Comparison of ENCODE assay signal across 11 cellular contexts in genomic region chr3:172659246-172660002, GRCh38. TPM values are rescaled to one million over a fixed set of nuclear protein-coding genes. Genes with fewer than 3 reads are reported as not detected.
DNase-seq lines count a peak whose midpoint lies in the region; ATAC-seq and TF ChIP-seq lines count a peak whose summit lies in the region.
"Had no signal": no experiment of that assay in that cellular context is flagged by ENCODE, and none has a peak within 500 bp of the region (broad histone marks: within the 10 kb centered on the region; RNA-seq: fewer than 3 reads in every experiment).

No MANE protein-coding gene starts in this region.

- H3K14ac ChIP-seq in mesenchymal stem cell (ENCODE audit: low read length in 2 of 2) = no peak overlapping the region

- WGBS in mesenchymal stem cell = 84% methylated on average over 3 of the region's 3 CpGs

- H4K91ac ChIP-seq in mesenchymal stem cell (ENCODE audit: low read length) = no peak overlapping the region

- ATAC-seq in activated CD4-positive, alpha-beta T cell treated with anti-CD3 and anti-CD28 coated beads for 36 hours = no peak
- no peak for ATAC-seq in gastrocnemius medialis
- ATAC-seq: activated T-cell treated with anti-CD3 and anti-CD28 coated beads, Interleukin-2, amount 50 U/mL, for 4 hours had no signal

- no peak overlapping the region for H4K8ac ChIP-seq in mesenchymal stem cell (ENCODE audit: low read length)

- no peaks in the 10 kb centered on the region for H3K4me1 Mint-ChIP-seq in activated CD4-positive, alpha-beta T cell treated with anti-CD3 and anti-CD28 coated beads for 36 hours

- peak overlapping the region in 1 of 2 experiments; percentile 54 for H2BK12ac ChIP-seq in mesenchymal stem cell (ENCODE audit: low read length in 2 of 2)

- POLR2A ChIA-PET in activated CD4-positive, alpha-beta T cell treated with anti-CD3 and anti-CD28 coated beads for 36 hours (lab: Charles Lee) = no interaction called here

- intact Hi-C loops in activated CD4-positive, alpha-beta T cell treated with anti-CD3 and anti-CD28 coated beads for 36 hours (cut with DNase I, micrococcal nuclease) = loop anchor here in 1 of 2 experiments (10.0 kb wide), 1 partner anchor 1015 kb away; no protein-coding TSS in a partner anchor
- intact Hi-C loops in gastrocnemius medialis (cut with DNase I; ENCODE audit: low total_unique reads) = no loop called here

- peaks cover 23% of the 10 kb centered on the region for H3K79me2 ChIP-seq in ACC112 (ENCODE audit: control insufficient read depth, insufficient read depth, low read length, unreplicated experiment)

- H3K4me3 ChIP-seq in ACC112 (ENCODE audit: low read depth, low read length) = peak overlapping the region; percentile 24; the same call in 1 of the 2 replicates
- H3K4me3 ChIP-seq in brain microvascular endothelial cell (ENCODE audit: low read depth, low read length) = no peak overlapping the region
- H3K4me3 ChIP-seq in mesenchymal stem cell (ENCODE audit: insufficient read depth in 1 of 2, low read depth in 1 of 2, low read length in 2 of 2) = peak overlapping the region in 1 of 2 experiments; percentile 22
- H3K4me3 ChIP-seq in gastrocnemius medialis = no peak overlapping the region
- H3K4me3 ChIP-seq: thyroid gland had no signal

- in situ Hi-C loops in brain microvascular endothelial cell (cut with HindIII; ENCODE audit: low pct_ligation_motif_present, low sequenced_read_pairs) (loop anchor here (25.0 kb wide), 1 partner anchor 297 kb away; no protein-coding TSS in a partner anchor), gastrocnemius medialis (cut with MboI; ENCODE audit: low sequenced_read_pairs in 4 of 4) (no loop called here)

- CTCF ChIA-PET in activated CD4-positive, alpha-beta T cell treated with anti-CD3 and anti-CD28 coated beads for 36 hours (lab: Charles Lee) = interaction anchor here (0.7 to 1.7 kb wide), 7 partner anchors 8 to 215 kb away, joined by 3 to 10 read pairs (median 4); no protein-coding TSS in a partner anchor

- H3K27ac ChIP-seq in ACC112 (ENCODE audit: low read depth, low read length) = peak overlapping the region; percentile 76
- peak overlapping the region; percentile 96 for H3K27ac ChIP-seq in brain microvascular endothelial cell
- peak overlapping the region; percentile 98 for H3K27ac ChIP-seq in mesenchymal stem cell (ENCODE audit: low read length, poor library complexity, severe bottlenecking)
- no peak overlapping the region for H3K27ac ChIP-seq in gastrocnemius medialis
- H3K27ac ChIP-seq: thyroid gland had no signal

- TF ChIP-seq EP300 in Ishikawa (IDR thresholded peaks at IDR 0.05; ENCODE audit: borderline replicate concordance) = no peak

- TF ChIP-seq CTCF in brain microvascular endothelial cell (IDR thresholded peaks at IDR 0.05; ENCODE audit: low read depth, low read length, missing control alignments) (peak; percentile 2), gastrocnemius medialis (IDR thresholded peaks at IDR 0.05 in 4 of 5, conservative IDR thresholded peaks at IDR 0.05 in 1 of 5) (no peak)

- H3K4me1 ChIP-seq in ACC112 (ENCODE audit: control insufficient read depth, insufficient read depth, low read length, unreplicated experiment) (peaks cover 26% of the 10 kb centered on the region), mesenchymal stem cell (ENCODE audit: control insufficient read depth, insufficient read depth, low read depth, low read length) (peaks cover 9% of the 10 kb centered on the region), gastrocnemius medialis (no peaks in the 10 kb centered on the region)

- peak overlapping the region; percentile 61 for H2AK5ac ChIP-seq in mesenchymal stem cell (ENCODE audit: low read length, severe bottlenecking)

- no peaks in the 10 kb centered on the region for H3K36me3 Mint-ChIP-seq in activated CD4-positive, alpha-beta T cell treated with anti-CD3 and anti-CD28 coated beads for 36 hours (ENCODE audit: low read depth)

- no peak for DNase-seq in brain microvascular endothelial cell
- peak; percentile 55 for DNase-seq in mesenchymal stem cell
- DNase-seq in activated CD4-positive, alpha-beta T cell treated with anti-CD3 and anti-CD28 coated beads for 36 hours = no peak
- no peak for DNase-seq in HuH-7.5 (ENCODE audit: low spot score)
- no peak for DNase-seq in NCI-H2227 treated with DMSO at 0.1 percent for 48 hours (lab: John Stamatoyannopoulos, UW)
- no peak for DNase-seq in gastrocnemius medialis
- DNase-seq: activated T-cell treated with anti-CD3 and anti-CD28 coated beads, Interleukin-2, amount 50 U/mL, for 4 hours; NCI-H2081; thyroid gland had no signal

- no peak overlapping the region for H3K4ac ChIP-seq in mesenchymal stem cell (ENCODE audit: low read depth in 1 of 2, low read length in 2 of 2)

- peak overlapping the region; percentile 99 for H2BK5ac ChIP-seq in mesenchymal stem cell (ENCODE audit: low read depth, low read length, poor library complexity, severe bottlenecking)

- H3K9ac ChIP-seq in mesenchymal stem cell (ENCODE audit: low read length) = peak overlapping the region; percentile 77

- H3K27me3 ChIP-seq in ACC112 (ENCODE audit: insufficient read depth, low read length) (no peaks in the 10 kb centered on the region), brain microvascular endothelial cell (replicated peaks) (no peaks in the 10 kb centered on the region), mesenchymal stem cell (ENCODE audit: control insufficient read depth in 1 of 2, insufficient read depth in 1 of 2, low read length in 2 of 2) (no peaks in the 10 kb centered on the region), gastrocnemius medialis (no peaks in the 10 kb centered on the region)
- H3K27me3 ChIP-seq: thyroid gland had no signal

- no peak for TF ChIP-seq POLR2A in gastrocnemius medialis (IDR thresholded peaks at IDR 0.05)

- TF ChIP-seq RAD21 in Ishikawa (IDR thresholded peaks at IDR 0.05; ENCODE audit: low read depth) = no peak

- H3K9me3 Mint-ChIP-seq in activated CD4-positive, alpha-beta T cell treated with anti-CD3 and anti-CD28 coated beads for 36 hours (ENCODE audit: low read depth) = no peaks in the 10 kb centered on the region
- H3K9me3 Mint-ChIP-seq: activated T-cell treated with anti-CD3 and anti-CD28 coated beads, Interleukin-2, amount 50 U/mL, for 4 hours had no signal

- peak overlapping the region; percentile 7 for H3K4me2 ChIP-seq in mesenchymal stem cell (ENCODE audit: low read length, poor library complexity, severe bottlenecking)

- no peak overlapping the region for H2BK120ac ChIP-seq in mesenchymal stem cell (ENCODE audit: low read depth, low read length)

- no peak overlapping the region for H2BK15ac ChIP-seq in mesenchymal stem cell (ENCODE audit: low read depth, poor library complexity, severe bottlenecking)

- H3K79me1 ChIP-seq in mesenchymal stem cell (replicated peaks; ENCODE audit: low read length, poor library complexity, severe bottlenecking) = peaks cover 16% of the 10 kb centered on the region

- no peaks in the 10 kb centered on the region for H3K36me3 ChIP-seq in ACC112 (ENCODE audit: insufficient read depth, low read length)
- no peaks in the 10 kb centered on the region for H3K36me3 ChIP-seq in brain microvascular endothelial cell (replicated peaks)
- H3K36me3 ChIP-seq in mesenchymal stem cell (ENCODE audit: control insufficient read depth in 1 of 2, insufficient read depth in 2 of 2, low read depth in 1 of 2, low read length in 2 of 2) = no peaks in the 10 kb centered on the region
- H3K36me3 ChIP-seq in gastrocnemius medialis = no peaks in the 10 kb centered on the region
- H3K36me3 ChIP-seq: thyroid gland had no signal

- no peak overlapping the region for H3K27ac Mint-ChIP-seq in activated CD4-positive, alpha-beta T cell treated with anti-CD3 and anti-CD28 coated beads for 36 hours

- H3K18ac ChIP-seq in mesenchymal stem cell (ENCODE audit: low read depth in 1 of 2, low read length in 2 of 2) = peak overlapping the region in 1 of 2 experiments; percentile 21

- no peaks in the 10 kb centered on the region for H3K9me3 ChIP-seq in mesenchymal stem cell (ENCODE audit: control insufficient read depth, low read length)
- no peaks in the 10 kb centered on the region for H3K9me3 ChIP-seq in gastrocnemius medialis
- H3K9me3 ChIP-seq: thyroid gland had no signal

- no peak overlapping the region for H2AFZ ChIP-seq in ACC112 (ENCODE audit: low read length, unreplicated experiment)
- no peak overlapping the region for H2AFZ ChIP-seq in mesenchymal stem cell (ENCODE audit: low read depth, low read length)

- no peak overlapping the region for H3K4me3 Mint-ChIP-seq in activated CD4-positive, alpha-beta T cell treated with anti-CD3 and anti-CD28 coated beads for 36 hours
- H3K4me3 Mint-ChIP-seq: activated T-cell treated with anti-CD3 and anti-CD28 coated beads, Interleukin-2, amount 50 U/mL, for 4 hours had no signal

- H3K27me3 Mint-ChIP-seq in activated CD4-positive, alpha-beta T cell treated with anti-CD3 and anti-CD28 coated beads for 36 hours = no peaks in the 10 kb centered on the region

- H3K23ac ChIP-seq in mesenchymal stem cell (ENCODE audit: low read length in 2 of 2) = no peak overlapping the region

TF ChIP-seq in Ishikawa, 13 proteins besides CTCF, POLR2A, EP300 and RAD21 (continues in another document):
- no peak; the same call in 1 of the 2 replicates for TF ChIP-seq MAX (IDR thresholded peaks at IDR 0.05)
- 0 out of 2 replicates have a peak, but pooled peaks have one; percentile 4 for TF ChIP-seq FOXM1 (IDR thresholded peaks at IDR 0.05; ENCODE audit: borderline replicate concordance, low read depth)
- TF ChIP-seq CREB1 (IDR thresholded peaks at IDR 0.05; ENCODE audit: low read depth) = no peak
- no peak for TF ChIP-seq YY1 (IDR thresholded peaks at IDR 0.05; ENCODE audit: low read depth)
- no peak for TF ChIP-seq TAF1 (IDR thresholded peaks at IDR 0.05; ENCODE audit: low read depth)
- TF ChIP-seq ZBTB7A (IDR thresholded peaks at IDR 0.05; ENCODE audit: low read depth) = no peak
- no peak for TF ChIP-seq USF1 (IDR thresholded peaks at IDR 0.05)
- TF ChIP-seq CEBPB (IDR thresholded peaks at IDR 0.05) = no peak
- no peak for TF ChIP-seq TCF12 (IDR thresholded peaks at IDR 0.05; ENCODE audit: low read depth)
- TF ChIP-seq TEAD4 (IDR thresholded peaks at IDR 0.05) = peak; percentile 65; the same call in 1 of the 2 replicates
- TF ChIP-seq EGR1 (IDR thresholded peaks at IDR 0.05) = no peak
- TF ChIP-seq NFIC (IDR thresholded peaks at IDR 0.05) = no peak

RNA-seq across cellular contexts. Expression of gene NCEH1, which starts 51.4 kb away (rescaled TPM):
- polyA plus RNA-seq in mesenchymal stem cell (2013, experiment 1 of 2) = 13.5 TPM
- polyA plus RNA-seq in mesenchymal stem cell (2013, experiment 2 of 2) = 13.3 TPM
- 1 to 10 TPM; 4.9 to 6.3 TPM for total RNA-seq in activated CD4-positive, alpha-beta T cell treated with anti-CD3 and anti-CD28 coated beads for 36 hours
- total RNA-seq in gastrocnemius medialis = 10 to 100 TPM in 1 of 4 donors, 1 to 10 TPM in 3; 7.0 to 19.8 (median 8.2) TPM

Comparison
In these comparisons a context has a peak if more than half of its experiments do, and no peak if none do; other contexts are left out.
1. H3K27ac ChIP-seq: peak in ACC112 (single experiment), brain microvascular endothelial cell (single experiment) and mesenchymal stem cell (single experiment); none in gastrocnemius medialis (0 of 4).